Comparison of ENCODE assay signal across 1 cellular context in the genomic region with DNA sequence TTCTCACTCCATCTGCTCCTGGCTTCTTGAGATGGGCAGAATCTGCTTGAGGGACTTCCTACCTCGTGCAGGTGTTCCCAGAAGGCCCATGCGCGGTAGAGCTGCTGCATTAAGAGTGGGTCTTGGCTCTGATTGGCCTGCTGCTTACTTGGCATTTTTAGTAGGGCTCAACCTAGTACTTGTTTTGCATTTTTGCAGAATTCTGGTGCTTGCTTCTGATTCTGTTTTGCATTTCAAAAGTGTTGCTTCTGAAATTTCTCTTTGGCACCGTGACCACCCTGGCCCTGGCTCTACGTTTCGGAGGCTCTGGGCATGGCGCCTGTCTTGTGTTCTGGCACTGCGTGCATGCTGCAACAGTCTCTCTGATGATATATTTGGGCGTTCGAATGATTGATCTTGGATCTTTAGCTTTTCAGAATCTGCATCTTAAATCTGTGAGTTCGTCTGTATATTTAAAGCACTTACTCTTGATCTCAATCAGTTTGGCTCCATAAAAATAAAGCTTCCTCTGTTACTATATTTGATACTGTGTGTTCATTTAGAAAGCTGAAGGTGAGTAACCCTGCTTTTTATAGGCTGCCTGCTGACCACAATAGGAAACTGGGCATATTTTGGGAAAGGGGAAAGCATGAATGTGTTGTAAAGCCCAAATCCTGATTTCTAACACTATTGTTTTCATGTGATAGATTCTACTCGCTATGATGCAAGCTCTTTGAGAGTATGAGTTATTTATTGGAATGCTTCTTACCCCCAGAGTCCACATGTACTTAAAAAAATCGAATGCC.
TF ChIP-seq lines count a peak whose summit lies in the region.

No MANE protein-coding gene starts in this region.

TF ChIP-seq in A549, 52 proteins besides CTCF, POLR2A, EP300 and RAD21:
- no peak for TF ChIP-seq RARB (CRISPR knock-in tag; IDR thresholded peaks at IDR 0.05)
- peak; percentile 4 for TF ChIP-seq MAFK (IDR thresholded peaks at IDR 0.05; ENCODE audit: partially characterized antibody)
- no peak for TF ChIP-seq TP53 (CRISPR knock-in tag; IDR thresholded peaks at IDR 0.05)
TF ChIP-seq in A549: peak in this region for 1.
